ENCODE assay signal across 16 cellular contexts in the genomic region with DNA sequence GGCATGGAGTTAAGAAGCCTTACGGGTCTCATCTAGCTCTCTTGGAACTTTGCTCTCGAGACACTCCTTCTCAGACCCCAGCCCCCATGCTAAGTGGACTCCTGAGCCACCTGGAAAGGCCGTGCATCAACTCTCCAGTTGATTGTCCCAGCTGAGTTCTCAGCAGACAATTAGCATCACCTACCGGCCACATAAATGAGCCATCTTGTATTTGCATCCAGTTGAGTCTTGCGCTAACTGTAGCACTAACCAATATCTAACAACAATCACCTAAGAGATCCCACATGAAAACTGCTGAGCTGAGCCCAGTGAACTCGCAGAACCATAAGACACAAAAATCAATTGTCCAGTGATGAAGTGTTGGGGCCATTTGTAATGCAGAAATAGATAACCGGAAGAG.
"Had no signal": no experiment of that assay in that cellular context is flagged by ENCODE, and none has a peak within 500 bp of the region (broad histone marks: within the 10 kb centered on the region; RNA-seq: fewer than 3 reads in every experiment).

No MANE protein-coding gene starts in this region.

- DNase-seq: dermis blood vessel endothelial cell; esophagus squamous epithelium; foreskin fibroblast; glutamatergic neuron; islet precursor cell; mammary epithelial cell; naive thymus-derived CD8-positive, alpha-beta T cell; sigmoid colon; stimulated activated CD4-positive, alpha-beta T cell treated with anti-CD3 and anti-CD28 coated beads, Interleukin-2, amount 100 ng/mL, for 24 hours; upper lobe of left lung; uterus had no signal

- ATAC-seq: gastroesophageal sphincter; left lobe of liver; naive thymus-derived CD8-positive, alpha-beta T cell had no signal

- H3K27ac ChIP-seq: esophagus squamous epithelium, gastroesophageal sphincter, sigmoid colon, skin epidermis, tibial artery, upper lobe of left lung, uterus had no signal

- H3K4me1 ChIP-seq: uterus had no signal

- H3K4me3 Mint-ChIP-seq: stimulated activated naive CD8-positive, alpha-beta T cell treated with anti-CD3 and anti-CD28 coated beads, Interleukin-15, Interleukin-2, amounts not matched to agents 100 ng/mL and 50 ng/mL, for 24 hours had no signal

- H3K27ac Mint-ChIP-seq: stimulated activated naive CD8-positive, alpha-beta T cell treated with anti-CD3 and anti-CD28 coated beads, Interleukin-15, Interleukin-2, amounts not matched to agents 100 ng/mL and 50 ng/mL, for 24 hours had no signal

- H3K9me3 ChIP-seq: esophagus squamous epithelium, gastroesophageal sphincter, sigmoid colon, tibial artery, upper lobe of left lung, uterus had no signal

- H3K9me3 Mint-ChIP-seq: naive thymus-derived CD8-positive, alpha-beta T cell; stimulated activated naive CD8-positive, alpha-beta T cell treated with anti-CD3 and anti-CD28 coated beads, Interleukin-15, Interleukin-2, amounts not matched to agents 100 ng/mL and 50 ng/mL, for 24 hours had no signal

- H3K27me3 Mint-ChIP-seq: naive thymus-derived CD8-positive, alpha-beta T cell; stimulated activated naive CD8-positive, alpha-beta T cell treated with anti-CD3 and anti-CD28 coated beads, Interleukin-15, Interleukin-2, amounts not matched to agents 100 ng/mL and 50 ng/mL, for 24 hours had no signal

- H3K36me3 ChIP-seq: esophagus squamous epithelium, gastroesophageal sphincter, sigmoid colon, tibial artery, upper lobe of left lung, uterus had no signal

- H3K4me3 ChIP-seq: esophagus squamous epithelium, gastroesophageal sphincter, sigmoid colon, skin epidermis, tibial artery, upper lobe of left lung, uterus had no signal
